Comparison of ENCODE assay signal across 24 cellular contexts in genomic region chr13:80989241-80989640, GRCh38.
A peak's percentile ranks its signal among the peaks of the same experiment; 100 is the strongest.
DNase-seq lines count a peak whose midpoint lies in the region; ATAC-seq, FAIRE-seq and TF ChIP-seq lines count a peak whose summit lies in the region.
"Had no signal": no experiment of that assay in that cellular context is flagged by ENCODE, and none has a peak within 500 bp of the region (broad histone marks: within the 10 kb centered on the region; RNA-seq: fewer than 3 reads in every experiment).

No MANE protein-coding gene starts in this region.

- no peak for FAIRE-seq in astrocyte (lab: Jason Lieb, UNC)
- FAIRE-seq: A204.1, D721Med had no signal

- peak overlapping the region; percentile 46 for H2AFZ ChIP-seq in astrocyte (ENCODE audit: low read depth, low read length)
- H2AFZ ChIP-seq: PC-9 had no signal

- TF ChIP-seq CTCF in astrocyte (IDR thresholded peaks at IDR 0.05; ENCODE audit: insufficient read depth, low read depth, low read length) (no peak), transverse colon (IDR thresholded peaks at IDR 0.05) (no peak)

- no peaks in the 10 kb centered on the region for H3K27me3 Mint-ChIP-seq in astrocyte (ENCODE audit: low read depth, unreplicated experiment)
- H3K27me3 Mint-ChIP-seq: CD4-positive, alpha-beta T cell had no signal

- H3K36me3 Mint-ChIP-seq in astrocyte (ENCODE audit: low read depth, unreplicated experiment), result no peaks in the 10 kb centered on the region

- no peak for TF ChIP-seq POLR2A in transverse colon (IDR thresholded peaks at IDR 0.05)

- H3K27ac ChIP-seq in astrocyte (ENCODE audit: low read depth, low read length) (peak overlapping the region; percentile 42), transverse colon (no peak overlapping the region)
- H3K27ac ChIP-seq: BLaER1 treated with 17β-estradiol and CSF1 and Interleukin-3, amounts not matched to agents 10 nM and 100 nM; PC-9; SJCRH30 had no signal

- peak overlapping the region; percentile 15 for H3K4me2 ChIP-seq in astrocyte (ENCODE audit: low read length)
- H3K4me2 ChIP-seq: BLaER1 treated with 17β-estradiol and CSF1 and Interleukin-3, amounts not matched to agents 10 nM and 100 nM; PC-9 had no signal

- H3K9me3 ChIP-seq in astrocyte (ENCODE audit: insufficient read depth, low read depth, low read length) (peaks cover 3% of the 10 kb centered on the region), transverse colon (no peaks in the 10 kb centered on the region)
- H3K9me3 ChIP-seq: HAP-1 had no signal

- peaks cover 8% of the 10 kb centered on the region for H3K9me3 Mint-ChIP-seq in astrocyte (ENCODE audit: unreplicated experiment)

- DNase-seq in HCEC 1CT (peak; percentile 49), astrocyte (ENCODE audit: low read depth) (no peak), globus pallidus (ENCODE audit: low spot score) (peak; percentile 14), skeletal muscle cell (ENCODE audit: low read depth) (peak; percentile 7), Ammon's horn (ENCODE audit: low spot score) (no peak), transverse colon (no peak)
- DNase-seq: CD4-positive, alpha-beta T cell; GOT3; IMR-90; KG1; MM.1S; NCI-H2029 treated with DMSO at 0.1 percent for 48 hours; NCI-H446 treated with DMSO at 0.1 percent for 48 hours; NCI-H526; NCI-H82; NK-92 treated with Interleukin-12 subunit alpha and Interleukin-12 subunit beta, amount 100 ng/mL, for 24 hours; PC-9; SJCRH30 had no signal

- H3K79me2 ChIP-seq in astrocyte (ENCODE audit: insufficient read depth, low read length), result no peaks in the 10 kb centered on the region

- H3K27me3 ChIP-seq in astrocyte (ENCODE audit: insufficient read depth, low read length) (no peaks in the 10 kb centered on the region), transverse colon (no peaks in the 10 kb centered on the region)
- H3K27me3 ChIP-seq: BLaER1 treated with 17β-estradiol and CSF1 and Interleukin-3, amounts not matched to agents 10 nM and 100 nM; SJCRH30 had no signal

- peaks cover 5% of the 10 kb centered on the region for H3K4me1 ChIP-seq in astrocyte (ENCODE audit: insufficient read depth, low read length)
- H3K4me1 ChIP-seq in transverse colon, result no peaks in the 10 kb centered on the region
- H3K4me1 ChIP-seq: BLaER1 treated with 17β-estradiol and CSF1 and Interleukin-3, amounts not matched to agents 10 nM and 100 nM; HAP-1; SJCRH30 had no signal

- no peak for ATAC-seq in GM18502 (IDR thresholded peaks at IDR 0.05; ENCODE audit: poor library complexity, unreplicated experiment)
- ATAC-seq: Right ventricle myocardium inferior had no signal

- H3K27ac Mint-ChIP-seq in astrocyte (ENCODE audit: unreplicated experiment), result no peak overlapping the region
- H3K27ac Mint-ChIP-seq: CD4-positive, alpha-beta T cell had no signal

- no peaks in the 10 kb centered on the region for H3K36me3 ChIP-seq in astrocyte (ENCODE audit: insufficient read depth, low read length)
- no peaks in the 10 kb centered on the region for H3K36me3 ChIP-seq in transverse colon
- H3K36me3 ChIP-seq: BLaER1 treated with 17β-estradiol and CSF1 and Interleukin-3, amounts not matched to agents 10 nM and 100 nM; HAP-1; SJCRH30 had no signal

- no peak overlapping the region for H3K4me3 ChIP-seq in astrocyte (ENCODE audit: insufficient read depth, low read depth, low read length)
- H3K4me3 ChIP-seq in skeletal muscle cell (ENCODE audit: low read depth, low read length), result no peak overlapping the region
- H3K4me3 ChIP-seq in transverse colon, result no peak overlapping the region
- H3K4me3 ChIP-seq: BLaER1 treated with 17β-estradiol and CSF1 and Interleukin-3, amounts not matched to agents 10 nM and 100 nM; HAP-1; PC-9; SJCRH30 had no signal

- no peak overlapping the region for H3K4me3 Mint-ChIP-seq in astrocyte (ENCODE audit: unreplicated experiment)
- H3K4me3 Mint-ChIP-seq: CD4-positive, alpha-beta T cell had no signal

- H4K20me1 ChIP-seq in astrocyte (ENCODE audit: insufficient read depth, low read length), result no peaks in the 10 kb centered on the region
- H4K20me1 ChIP-seq: BLaER1 treated with 17β-estradiol and CSF1 and Interleukin-3, amounts not matched to agents 10 nM and 100 nM had no signal

- WGBS in transverse colon (ENCODE audit: low coverage in 1 of 2), 2 donors, result 78 to 86% methylated on average over 6 of the region's 6 CpGs

- H3K4me1 Mint-ChIP-seq in astrocyte (ENCODE audit: low read depth, unreplicated experiment), result peaks cover 6% of the 10 kb centered on the region

- intact Hi-C loops in transverse colon (cut with DNase I; ENCODE audit: low total_unique reads), result no loop called here

- in situ Hi-C loops in transverse colon (cut with MboI; ENCODE audit: low pct_ligation_motif_present in 1 of 4, low pct_unique_long_range_greater_than_20kb in 1 of 4, low sequenced_read_pairs in 3 of 4), result no loop called here

- no peak for TF ChIP-seq EP300 in transverse colon (IDR thresholded peaks at IDR 0.05; ENCODE audit: low read depth)

- no peak overlapping the region for H3K9ac ChIP-seq in astrocyte (ENCODE audit: low read length)
- H3K9ac ChIP-seq: BLaER1 treated with 17β-estradiol and CSF1 and Interleukin-3, amounts not matched to agents 10 nM and 100 nM had no signal

Comparison
In these comparisons a context has a peak if more than half of its experiments do, and no peak if none do; other contexts are left out.
1. DNase-seq: peak in HCEC 1CT (single experiment), globus pallidus (single experiment) and skeletal muscle cell (single experiment); none in astrocyte (single experiment), Ammon's horn (single experiment) and transverse colon (single experiment).